Comparison of ENCODE assay signal across 8 cellular contexts in the genomic region with DNA sequence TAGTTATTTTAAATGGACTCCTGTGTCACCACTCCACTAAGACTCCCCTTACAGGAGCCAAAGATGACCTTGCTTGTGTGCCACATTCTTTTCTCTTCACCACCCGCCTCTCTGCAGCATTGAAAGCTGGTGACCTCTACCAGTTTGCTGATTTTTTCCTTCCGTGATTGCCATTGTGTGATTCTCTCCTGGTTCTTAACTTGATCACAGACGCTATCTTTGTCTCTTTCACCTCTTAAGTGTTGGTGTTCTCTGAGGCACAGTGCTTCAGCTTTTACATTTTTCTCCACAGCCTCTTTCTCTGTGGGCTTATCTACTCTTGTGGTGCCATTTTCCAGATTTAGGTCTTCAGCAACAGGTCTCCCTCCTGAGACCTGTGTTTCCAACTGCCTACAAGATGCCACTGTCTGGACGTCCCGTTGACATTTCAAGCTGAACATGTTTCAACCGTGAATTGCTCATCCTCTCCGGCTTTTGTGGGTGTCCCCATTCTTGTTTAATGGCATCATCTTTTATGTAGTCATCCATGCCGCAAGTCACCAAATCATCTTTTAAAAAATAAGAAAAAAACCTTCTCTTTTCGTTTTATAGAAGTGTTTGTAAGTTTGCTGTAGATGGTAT. TPM values are rescaled to one million over a fixed set of nuclear protein-coding genes. Genes with fewer than 3 reads are reported as not detected.
DNase-seq lines count a peak whose midpoint lies in the region; ATAC-seq and TF ChIP-seq lines count a peak whose summit lies in the region.

No MANE protein-coding gene starts in this region.

- peaks cover 36% of the 10 kb centered on the region for H3K4me1 Mint-ChIP-seq in nephron

- no peak overlapping the region for H3K4me3 Mint-ChIP-seq in nephron

- DNase-seq in PC-3 (peak; percentile 78), cardiac fibroblast (ENCODE audit: low read depth in 2 of 2) (peak; percentile 34 to 92), RPMI8226 (no peak)

- peak overlapping the region in 4 of 10 experiments; percentile 36 to 51 (median 44); a peak in 5 of 20 replicates for H3K4me3 ChIP-seq in BLaER1 treated with 17β-estradiol and CSF1 and Interleukin-3, amounts not matched to agents 10 nM and 100 nM
- H3K4me3 ChIP-seq in PC-3 (ENCODE audit: low read length) (peak overlapping the region; percentile 16), cardiac fibroblast (replicated peaks in 1 of 2; ENCODE audit: low read depth in 2 of 2, low read length in 2 of 2) (peak overlapping the region in 1 of 2 donors; percentile 35), gastroesophageal sphincter (no peak overlapping the region)

- no peak for TF ChIP-seq EP300 in gastroesophageal sphincter (IDR thresholded peaks at IDR 0.05)

- BruUV-seq in PC-3 (replicated peaks; lab: Mats Ljungman, UMichigan) = no TSS peak

- peak overlapping the region in 2 of 3 experiments; percentile 40 to 70 for H3K27ac Mint-ChIP-seq in nephron

- peak overlapping the region in 8 of 11 experiments; percentile 62 to 85 (median 79); a peak in 15 of 22 replicates for H3K27ac ChIP-seq in BLaER1 treated with 17β-estradiol and CSF1 and Interleukin-3, amounts not matched to agents 10 nM and 100 nM
- H3K27ac ChIP-seq in PC-3 (ENCODE audit: low read length) = peak overlapping the region; percentile 45
- H3K27ac ChIP-seq in gastroesophageal sphincter = peak overlapping the region in 2 of 4 donors; percentile 31 to 49

- peaks cover under 1 to 28% (median 23%) of the 10 kb centered on the region in 11 experiments; a peak in 21 of 22 replicates for H3K9me3 ChIP-seq in BLaER1 treated with 17β-estradiol and CSF1 and Interleukin-3, amounts not matched to agents 10 nM and 100 nM (replicated peaks in 1 of 11)
- no peaks in the 10 kb centered on the region for H3K9me3 ChIP-seq in PC-3 (ENCODE audit: low read length)
- H3K9me3 ChIP-seq in gastroesophageal sphincter = no peaks in the 10 kb centered on the region

- intact Hi-C loops in PC-3 (cut with micrococcal nuclease) = no loop called here

- peaks cover 15% of the 10 kb centered on the region for H3K36me3 Mint-ChIP-seq in nephron (ENCODE audit: low read depth)

- H3K36me3 ChIP-seq in BLaER1 treated with 17β-estradiol and CSF1 and Interleukin-3, amounts not matched to agents 10 nM and 100 nM = peaks cover 9 to 26% (median 15%) of the 10 kb centered on the region in 11 experiments; a peak in 21 of 22 replicates
- no peaks in the 10 kb centered on the region for H3K36me3 ChIP-seq in PC-3 (ENCODE audit: low read depth, low read length)
- no peaks in the 10 kb centered on the region for H3K36me3 ChIP-seq in gastroesophageal sphincter

- TF ChIP-seq CTCF in PC-3 (conservative IDR thresholded peaks at IDR 0.05; ENCODE audit: low read depth, low read length) (no peak), cardiac fibroblast (IDR thresholded peaks at IDR 0.05; ENCODE audit: low read depth, low read length) (no peak), nephron (IDR thresholded peaks at IDR 0.05; ENCODE audit: unreplicated experiment in 3 of 3) (no peak), gastroesophageal sphincter (IDR thresholded peaks at IDR 0.05) (no peak)

- H3K9ac ChIP-seq in BLaER1 treated with 17β-estradiol and CSF1 and Interleukin-3, amounts not matched to agents 10 nM and 100 nM = peak overlapping the region in 6 of 11 experiments; percentile 11 to 72 (median 68); a peak in 7 of 22 replicates
- H3K9ac ChIP-seq in PC-3 (ENCODE audit: low read length) = no peak overlapping the region

- peaks cover 9% of the 10 kb centered on the region for H3F3A ChIP-seq in PC-3 (ENCODE audit: low read length, unreplicated experiment)

- peaks cover 11 to 82% (median 34%) of the 10 kb centered on the region in 11 experiments; a peak in 21 of 22 replicates for H4K20me1 ChIP-seq in BLaER1 treated with 17β-estradiol and CSF1 and Interleukin-3, amounts not matched to agents 10 nM and 100 nM
- 0 out of 2 replicates have a peak, but pooled peaks cover 6% of the 10 kb centered on the region for H4K20me1 ChIP-seq in PC-3 (ENCODE audit: low read length)

- H3K27me3 ChIP-seq in BLaER1 treated with 17β-estradiol and CSF1 and Interleukin-3, amounts not matched to agents 10 nM and 100 nM = no peaks in the 10 kb centered on the region
- no peaks in the 10 kb centered on the region for H3K27me3 ChIP-seq in PC-3 (ENCODE audit: low read length)
- no peaks in the 10 kb centered on the region for H3K27me3 ChIP-seq in gastroesophageal sphincter

- CTCF ChIA-PET in PC-3 (lab: Charles Lee) = no interaction called here

- H3K79me2 ChIP-seq in PC-3 (ENCODE audit: low read length) = peaks cover 78% of the 10 kb centered on the region

- no peak overlapping the region for H2AFZ ChIP-seq in PC-3 (ENCODE audit: low read length)

- H3K27me3 Mint-ChIP-seq in nephron (ENCODE audit: low read depth) = no peaks in the 10 kb centered on the region

- peaks cover 5% of the 10 kb centered on the region for H3K9me3 Mint-ChIP-seq in nephron

- 62 to 68% methylated on average over 7 to 9 of the region's 9 CpGs for WGBS in gastroesophageal sphincter (ENCODE audit: low coverage in 1 of 2), 2 donors

- ATAC-seq in PC-3 = peak; percentile 56
- ATAC-seq in HG03354 (IDR thresholded peaks at IDR 0.05; ENCODE audit: poor library complexity, severe bottlenecking, unreplicated experiment) = no peak
- no peak for ATAC-seq in gastroesophageal sphincter
- no peak for ATAC-seq in HG03378 (IDR thresholded peaks at IDR 0.05; ENCODE audit: unreplicated experiment)

- peak overlapping the region in 8 of 11 experiments; percentile 66 to 98 (median 90); a peak in 17 of 22 replicates for H3K4me2 ChIP-seq in BLaER1 treated with 17β-estradiol and CSF1 and Interleukin-3, amounts not matched to agents 10 nM and 100 nM
- peak overlapping the region; percentile 65 for H3K4me2 ChIP-seq in PC-3 (ENCODE audit: low read length)

- POLR2A ChIA-PET in PC-3 (lab: Charles Lee; ENCODE audit: unreplicated experiment) = no interaction called here

- peaks cover 31 to 79% (median 51%) of the 10 kb centered on the region in 10 experiments for H3K4me1 ChIP-seq in BLaER1 treated with 17β-estradiol and CSF1 and Interleukin-3, amounts not matched to agents 10 nM and 100 nM
- H3K4me1 ChIP-seq in PC-3 (ENCODE audit: insufficient read depth, low read length) (peaks cover 53% of the 10 kb centered on the region), gastroesophageal sphincter (peaks cover 12 to 64% (median 18%) of the 10 kb centered on the region in 3 donors)

- no peaks in the 10 kb centered on the region for H3K9me2 ChIP-seq in PC-3 (replicated peaks; ENCODE audit: low read length)

- TF ChIP-seq POLR2A in gastroesophageal sphincter (IDR thresholded peaks at IDR 0.05) = no peak

RNA-seq across cellular contexts. Expression of gene IQGAP1, which starts 26.5 kb away (rescaled TPM):
- total RNA-seq in PC-3 (2014; rRNA removed) = 139 and 148 TPM in 2 replicates
- 100 to 1,000 TPM; 210 to 360 (median 245) TPM for total RNA-seq in gastroesophageal sphincter
